25 cellular contexts compared by ENCODE assay signal in genomic region chr3:167668651-167669050, GRCh38. TPM values are rescaled to one million over a fixed set of nuclear protein-coding genes. Genes with fewer than 3 reads are reported as not detected.
A peak's percentile ranks its signal among the peaks of the same experiment; 100 is the strongest.
DNase-seq lines count a peak whose midpoint lies in the region; ATAC-seq, FAIRE-seq and TF ChIP-seq lines count a peak whose summit lies in the region.
"Had no signal": no experiment of that assay in that cellular context is flagged by ENCODE, and none has a peak within 500 bp of the region (broad histone marks: within the 10 kb centered on the region; RNA-seq: fewer than 3 reads in every experiment).

No MANE protein-coding gene starts in this region.

- intact Hi-C loops in K562 (cut with micrococcal nuclease): no loop called here

- H3K4me3 Mint-ChIP-seq in activated naive CD4-positive, alpha-beta T cell treated with anti-CD3 and anti-CD28 coated beads, Interleukin-2, amount 10 ng/mL, durations not matched to agents 7 days and 5 days: no peak overlapping the region
- H3K4me3 Mint-ChIP-seq: CD14-positive monocyte; CD4-positive, alpha-beta T cell; CD8-positive, alpha-beta memory T cell; HFFc6 had no signal

- H3K4me1 ChIP-seq in K562 (replicated peaks in 1 of 2; ENCODE audit: control insufficient read depth in 2 of 2, insufficient read depth in 2 of 2, low read length in 2 of 2): no peaks in the 10 kb centered on the region
- H3K4me1 ChIP-seq in foreskin keratinocyte: no peaks in the 10 kb centered on the region
- H3K4me1 ChIP-seq: BE2C; BLaER1 treated with 17β-estradiol and CSF1 and Interleukin-3, amounts not matched to agents 10 nM and 100 nM had no signal

- in situ Hi-C loops in K562 (cut with MboI): no loop called here

- 20% methylated on average over 1 of the region's 1 CpG for WGBS in K562 (ENCODE audit: insufficient coverage, low coverage, missing lambda C conversion rate)

- TF ChIP-seq POLR2A in K562 (conservative IDR thresholded peaks at IDR 0.05): peak; percentile 42; the same call in 1 of the 2 replicates

- H3K9me1 ChIP-seq in K562 (ENCODE audit: control insufficient read depth, insufficient read depth, low read length): no peaks in the 10 kb centered on the region

- no TSS peak for BruUV-seq in K562 (replicated peaks; lab: Mats Ljungman, UMichigan)

- no peak overlapping the region for H3K4me3 ChIP-seq in K562
- H3K4me3 ChIP-seq: BLaER1 treated with 17β-estradiol and CSF1 and Interleukin-3, amounts not matched to agents 10 nM and 100 nM; GM12878; HAP-1 had no signal

- H3K27me3 ChIP-seq in K562 (ENCODE audit: control insufficient read depth in 2 of 2, insufficient read depth in 2 of 2, low read length in 2 of 2) (no peaks in the 10 kb centered on the region), foreskin keratinocyte (no peaks in the 10 kb centered on the region)
- H3K27me3 ChIP-seq: BE2C; BLaER1 treated with 17β-estradiol and CSF1 and Interleukin-3, amounts not matched to agents 10 nM and 100 nM had no signal

- ATAC-seq in K562 (no peak), foreskin keratinocyte (no peak)

- H3K9me3 ChIP-seq in K562 (replicated peaks; ENCODE audit: control insufficient read depth, insufficient read depth, low read depth, low read length): no peaks in the 10 kb centered on the region
- H3K9me3 ChIP-seq: BE2C, HAP-1 had no signal

- H3K36me3 Mint-ChIP-seq in activated naive CD4-positive, alpha-beta T cell treated with anti-CD3 and anti-CD28 coated beads, Interleukin-2, amount 10 ng/mL, durations not matched to agents 7 days and 5 days: peaks cover 7% of the 10 kb centered on the region

- no peak overlapping the region for H3K4me2 ChIP-seq in K562 (ENCODE audit: insufficient read depth, low read length)
- H3K4me2 ChIP-seq: BLaER1 treated with 17β-estradiol and CSF1 and Interleukin-3, amounts not matched to agents 10 nM and 100 nM had no signal

- H3K9ac ChIP-seq in K562 (ENCODE audit: insufficient read depth in 1 of 2, low read depth in 2 of 2, low read length in 2 of 2): no peak overlapping the region
- H3K9ac ChIP-seq: BLaER1 treated with 17β-estradiol and CSF1 and Interleukin-3, amounts not matched to agents 10 nM and 100 nM had no signal

- H3K9me3 Mint-ChIP-seq in activated naive CD4-positive, alpha-beta T cell treated with anti-CD3 and anti-CD28 coated beads, Interleukin-2, amount 10 ng/mL, durations not matched to agents 7 days and 5 days: no peaks in the 10 kb centered on the region
- H3K9me3 Mint-ChIP-seq: HFFc6 had no signal

- no peaks in the 10 kb centered on the region for H3K79me2 ChIP-seq in K562 (ENCODE audit: control insufficient read depth, insufficient read depth, low read length)

- no peak overlapping the region for H2AFZ ChIP-seq in K562 (ENCODE audit: low read depth, low read length)

- no peak for TF ChIP-seq EP300 in K562 (IDR thresholded peaks at IDR 0.05; ENCODE audit: low read length)

- CTCF ChIA-PET in activated naive CD4-positive, alpha-beta T cell treated with anti-CD3 and anti-CD28 coated beads, Interleukin-2, amount 10 ng/mL, durations not matched to agents 7 days and 5 days (lab: Charles Lee): interaction anchor here (3.2 kb wide), 1 partner anchor 17 kb away, joined by 15 read pairs; no protein-coding TSS in a partner anchor
- CTCF ChIA-PET in K562 (lab: Yijun Ruan, JAX; ENCODE audit: low intra/inter-chr PET ratio): no interaction called here

- no peak overlapping the region for H3K27ac ChIP-seq in K562 (ENCODE audit: extremely low read depth, low read depth, low read length)
- H3K27ac ChIP-seq in foreskin keratinocyte: no peak overlapping the region
- H3K27ac ChIP-seq: 22Rv1; BLaER1 treated with 17β-estradiol and CSF1 and Interleukin-3, amounts not matched to agents 10 nM and 100 nM had no signal

- H3K27me3 Mint-ChIP-seq in activated naive CD4-positive, alpha-beta T cell treated with anti-CD3 and anti-CD28 coated beads, Interleukin-2, amount 10 ng/mL, durations not matched to agents 7 days and 5 days: no peaks in the 10 kb centered on the region
- H3K27me3 Mint-ChIP-seq: CD4-positive, alpha-beta T cell had no signal

- no peaks in the 10 kb centered on the region for H3K4me1 Mint-ChIP-seq in activated naive CD4-positive, alpha-beta T cell treated with anti-CD3 and anti-CD28 coated beads, Interleukin-2, amount 10 ng/mL, durations not matched to agents 7 days and 5 days
- H3K4me1 Mint-ChIP-seq: CD14-positive monocyte; CD8-positive, alpha-beta memory T cell had no signal

- POLR2A ChIA-PET in K562 (lab: Yijun Ruan, JAX): no interaction called here

- TF ChIP-seq CTCF in K562 (IDR thresholded peaks at IDR 0.05 in 2 of 3, conservative IDR thresholded peaks at IDR 0.05 in 1 of 3; ENCODE audit: insufficient read depth in 2 of 3, low read depth in 1 of 3, low read length in 3 of 3) (no peak), foreskin keratinocyte (conservative IDR thresholded peaks at IDR 0.05) (no peak)

- FAIRE-seq in K562 (lab: Jason Lieb, UNC): no peak
- FAIRE-seq: A204.1, D721Med, GM12878, GM18507, H54 had no signal

- 0 out of 3 replicates have a peak, but pooled peaks cover 3% of the 10 kb centered on the region for H3K36me3 ChIP-seq in K562 (ENCODE audit: control insufficient read depth, insufficient read depth, low read length)
- H3K36me3 ChIP-seq: BE2C, HAP-1 had no signal

- H3K27ac Mint-ChIP-seq in activated naive CD4-positive, alpha-beta T cell treated with anti-CD3 and anti-CD28 coated beads, Interleukin-2, amount 10 ng/mL, durations not matched to agents 7 days and 5 days: peak overlapping the region; percentile 38
- H3K27ac Mint-ChIP-seq: CD4-positive, alpha-beta T cell; HFFc6 had no signal

- H4K20me1 ChIP-seq in K562 (replicated peaks; ENCODE audit: control insufficient read depth, insufficient read depth, low read length): no peaks in the 10 kb centered on the region
- H4K20me1 ChIP-seq: BLaER1 treated with 17β-estradiol and CSF1 and Interleukin-3, amounts not matched to agents 10 nM and 100 nM had no signal

- DNase-seq in activated naive CD4-positive, alpha-beta T cell treated with anti-CD3 and anti-CD28 coated beads, Interleukin-2, amount 10 ng/mL, durations not matched to agents 7 days and 5 days: no peak
- DNase-seq in activated naive CD4-positive, alpha-beta T cell treated with anti-CD3 and anti-CD28 coated beads, Interleukin-2, amount 50 U/mL, for 16 hours: no peak
- DNase-seq in OCI-M1 (lab: John Stamatoyannopoulos, UW) (peak; percentile 20), K562 (ENCODE audit: extremely low read depth in 1 of 4, low spot score in 3 of 4) (no peak), foreskin keratinocyte (no peak)
- no peak for DNase-seq in central memory CD4-positive, alpha-beta T cell
- DNase-seq: BE2C; CD4-positive, alpha-beta T cell; CD8-positive, alpha-beta memory T cell; DMS 273 treated with DMSO at 0.1 percent for 48 hours; DMS79; EL; GDM1; GOT3; HFFc6 had no signal

- no peak for TF ChIP-seq RAD21 in K562 (CRISPR knock-in tag; conservative IDR thresholded peaks at IDR 0.05 in 1 of 2, IDR thresholded peaks at IDR 0.05 in 1 of 2)

TF ChIP-seq in K562, 482 proteins besides CTCF, POLR2A, EP300 and RAD21 (continues in another document):
- no peak for TF ChIP-seq COPS2 (conservative IDR thresholded peaks at IDR 0.05)
- TF ChIP-seq BCL6 (CRISPR knock-in tag; IDR thresholded peaks at IDR 0.05): no peak
- no peak for TF ChIP-seq TGIF2 (CRISPR knock-in tag; IDR thresholded peaks at IDR 0.05)
- no peak for TF ChIP-seq CEBPG (CRISPR knock-in tag; IDR thresholded peaks at IDR 0.05)
- TF ChIP-seq CEBPG (tag; conservative IDR thresholded peaks at IDR 0.05 in 1 of 2, IDR thresholded peaks at IDR 0.05 in 1 of 2): no peak
- no peak for TF ChIP-seq ZNF282 (CRISPR knock-in tag; IDR thresholded peaks at IDR 0.05)
- no peak for TF ChIP-seq ATF3 (IDR thresholded peaks at IDR 0.05)
- no peak for TF ChIP-seq ATF3 (CRISPR knock-in tag; conservative IDR thresholded peaks at IDR 0.05)
- no peak for TF ChIP-seq FOXJ3 (CRISPR knock-in tag; IDR thresholded peaks at IDR 0.05)
- no peak for TF ChIP-seq PCBP2 (IDR thresholded peaks at IDR 0.05; ENCODE audit: low read depth, low read length, poor library complexity, severe bottlenecking)
- no peak for TF ChIP-seq HMBOX1 (IDR thresholded peaks at IDR 0.05)

RNA-seq across cellular contexts. Expression of gene WDR49, which starts 14.9 kb away (rescaled TPM):
- total RNA-seq in K562 (2011; cell fraction: chromatin; rRNA removed; ENCODE audit: low replicate concordance): 0.32 TPM in 1 of 2 replicates, not detected in the other
- not detected in 2 replicates for total RNA-seq in K562 (2011; cell fraction: nucleolus; rRNA removed)
- total RNA-seq in K562 (2011; cell fraction: nucleoplasm; rRNA removed): not detected in 2 replicates
- total RNA-seq in K562 (2014; rRNA removed) (not detected in 2 replicates), K562 (2014; rRNA removed; fragmentation: Illumina TruSeq; extraction: Trizol) (not detected in 2 replicates), K562 (2015; rRNA removed; fragmentation: Illumina TruSeq; extraction: Trizol) (not detected in 2 replicates), K562 (2021) (not detected in 2 replicates), foreskin keratinocyte (not detected in 2 replicates)
- polyA plus RNA-seq in K562 (2011; rRNA removed) (0.04 TPM in 1 of 2 replicates, not detected in the other), K562 (2014; fragmentation: Illumina TruSeq; extraction: Trizol) (not detected in 2 replicates), K562 (2014; fragmentation: Nextera tagmentation; extraction: Ambion mirVana) (not detected), K562 (2014; rRNA removed) (not detected in 2 replicates), foreskin keratinocyte (not detected in 2 replicates)
- not detected in 2 replicates for polyA plus RNA-seq in K562 (2011; cell fraction: cytosol; rRNA removed)
- not detected in 2 replicates for polyA plus RNA-seq in K562 (2011; cell fraction: nucleus; rRNA removed)
- not detected in 2 replicates for polyA plus RNA-seq in K562 (2012)
- polyA minus RNA-seq in K562 (2011; rRNA and poly(A)+ RNA removed): 0.21 TPM in 1 of 2 replicates, not detected in the other
- not detected in 2 replicates for polyA minus RNA-seq in K562 (2011; cell fraction: cytosol; rRNA and poly(A)+ RNA removed)
- polyA minus RNA-seq in K562 (2011; cell fraction: nucleus; rRNA and poly(A)+ RNA removed): 0.11 and 0.13 TPM in 2 replicates
- total RNA-seq: HFFc6 had no signal
- polyA plus RNA-seq: AG04450; CD8-positive, alpha-beta memory T cell had no signal
